ENCODE assay signal across 8 cellular contexts in the genomic region with DNA sequence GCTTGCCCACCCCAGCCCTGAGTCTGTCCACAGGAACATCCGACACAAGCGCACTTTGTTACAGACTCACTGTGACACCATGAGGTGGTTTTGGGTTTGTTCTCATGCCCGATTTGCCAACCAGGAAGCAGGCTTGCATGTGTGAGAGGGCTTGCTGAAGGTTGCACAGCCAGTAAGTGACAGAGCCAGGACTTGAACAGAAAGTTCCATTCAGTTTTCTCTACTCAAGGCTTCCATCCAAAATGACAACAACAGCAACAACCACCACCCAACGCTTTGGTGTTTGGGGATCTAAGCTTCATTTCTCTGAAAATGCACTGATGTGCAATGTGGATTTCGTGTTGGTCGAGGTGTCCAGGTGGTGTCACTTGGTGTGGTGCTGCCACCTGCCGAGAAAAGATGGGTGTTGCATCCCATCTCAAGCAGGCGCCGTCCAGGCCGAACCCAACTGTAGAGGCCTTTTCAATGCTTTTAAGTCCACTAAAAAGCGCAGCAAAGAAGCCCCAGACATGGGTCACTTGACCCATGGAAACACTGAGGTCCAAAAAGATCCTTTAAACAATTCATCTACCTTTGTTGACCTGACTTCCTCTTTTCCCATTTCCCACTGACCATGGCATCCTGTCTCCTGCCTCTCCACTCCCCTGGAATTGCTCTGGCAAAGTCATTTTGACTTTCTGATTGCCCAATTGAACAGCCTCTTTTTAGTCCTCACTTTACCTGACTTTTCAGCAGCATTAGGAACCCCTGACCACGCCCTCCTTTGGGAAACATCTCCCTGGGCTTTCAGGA. TPM values are rescaled to one million over a fixed set of nuclear protein-coding genes. Genes with fewer than 3 reads are reported as not detected.
DNase-seq lines count a peak whose midpoint lies in the region; ATAC-seq and TF ChIP-seq lines count a peak whose summit lies in the region.

No MANE protein-coding gene starts in this region.

- H3K27ac Mint-ChIP-seq in Caco-2 (ENCODE audit: unreplicated experiment): peak overlapping the region; percentile 32

- H3K4me3 ChIP-seq in Caco-2 (ENCODE audit: low read depth, low read length): no peak overlapping the region
- H3K4me3 ChIP-seq in H7 (ENCODE audit: insufficient read depth, low read depth, low read length): no peak overlapping the region

- TF ChIP-seq CTCF in Caco-2 (IDR thresholded peaks at IDR 0.05; ENCODE audit: insufficient read depth in 1 of 2, low read depth in 1 of 2, low read length in 1 of 2, severe bottlenecking in 1 of 2, unreplicated experiment in 1 of 2): peak; percentile 58 to 59

- peak; percentile 57 to 68 for DNase-seq in Caco-2
- DNase-seq in H7: peak; percentile 81
- peak; percentile 41 for DNase-seq in NCI-H2171 treated with DMSO at 0.1 percent for 48 hours (lab: John Stamatoyannopoulos, UW)
- peak; percentile 82 for DNase-seq in activated CD4-positive, CD25-positive, alpha-beta regulatory T cell treated with anti-CD3 and anti-CD28 coated beads, Interleukin-2, amount 50 U/mL, for 72 hours
- peak; percentile 68 for DNase-seq in central memory CD4-positive, alpha-beta T cell
- peak; percentile 74 for DNase-seq in left lobe of liver (ENCODE audit: low spot score)
- peak; percentile 34 to 65 (median 60) for DNase-seq in stimulated activated CD4-positive, alpha-beta T cell treated with anti-CD3 and anti-CD28 coated beads, TNF-alpha, amount 100 ng/mL, for 1 hour (ENCODE audit: low read depth in 3 of 3, low spot score in 1 of 3)

- CTCF ChIA-PET in Caco-2 (lab: Charles Lee): interaction anchor here (0.6 to 1.2 kb wide), 7 partner anchors 8 to 103 kb away, joined by 4 to 12 read pairs (median 5); no protein-coding TSS in a partner anchor

- POLR2A ChIA-PET in Caco-2 (lab: Charles Lee): no interaction called here

- H3K9me3 Mint-ChIP-seq in Caco-2 (ENCODE audit: unreplicated experiment): no peaks in the 10 kb centered on the region

- BruUV-seq in Caco-2 (replicated peaks; lab: Mats Ljungman, UMichigan): no TSS peak

- peaks cover 15% of the 10 kb centered on the region for H3K4me1 Mint-ChIP-seq in Caco-2 (ENCODE audit: low read depth, unreplicated experiment)

- ATAC-seq in left lobe of liver (peak; percentile 88), HG03442 (IDR thresholded peaks at IDR 0.05; ENCODE audit: unreplicated experiment) (no peak)

- no peaks in the 10 kb centered on the region for H3K36me3 Mint-ChIP-seq in Caco-2 (ENCODE audit: insufficient read depth, unreplicated experiment)

- H3K27me3 ChIP-seq in Caco-2 (replicated peaks; ENCODE audit: control insufficient read depth, insufficient read depth, low read length) (no peaks in the 10 kb centered on the region), H7 (ENCODE audit: control insufficient read depth, insufficient read depth, low read length) (peaks cover 1% of the 10 kb centered on the region)

- H3K9me3 ChIP-seq in Caco-2: no peaks in the 10 kb centered on the region

- intact Hi-C loops in Caco-2 (cut with micrococcal nuclease; ENCODE audit: unreplicated experiment): loop anchor here (1.0 kb wide), 2 partner anchors 76 to 238 kb away; no protein-coding TSS in a partner anchor

- no peaks in the 10 kb centered on the region for H3K4me1 ChIP-seq in Caco-2

- H3K36me3 ChIP-seq in Caco-2 (ENCODE audit: control insufficient read depth, insufficient read depth, low read length): no peaks in the 10 kb centered on the region
- no peaks in the 10 kb centered on the region for H3K36me3 ChIP-seq in H7 (replicated peaks; ENCODE audit: control insufficient read depth, insufficient read depth, low read length)

- H3K27me3 Mint-ChIP-seq in Caco-2 (ENCODE audit: insufficient read depth, unreplicated experiment): no peaks in the 10 kb centered on the region

- H3K4me3 Mint-ChIP-seq in Caco-2 (ENCODE audit: unreplicated experiment): no peak overlapping the region

RNA-seq across cellular contexts. Expression of gene CITED4, which starts 12.2 kb away (rescaled TPM):
- total RNA-seq in Caco-2 (2022) (17.8 and 19.5 TPM in 2 replicates), left lobe of liver (29.9 TPM)
- total RNA-seq in H7 (2014; rRNA removed; shearing (Covaris generic)): 13.9 and 15.7 TPM in 2 replicates
